In the genomic region with DNA sequence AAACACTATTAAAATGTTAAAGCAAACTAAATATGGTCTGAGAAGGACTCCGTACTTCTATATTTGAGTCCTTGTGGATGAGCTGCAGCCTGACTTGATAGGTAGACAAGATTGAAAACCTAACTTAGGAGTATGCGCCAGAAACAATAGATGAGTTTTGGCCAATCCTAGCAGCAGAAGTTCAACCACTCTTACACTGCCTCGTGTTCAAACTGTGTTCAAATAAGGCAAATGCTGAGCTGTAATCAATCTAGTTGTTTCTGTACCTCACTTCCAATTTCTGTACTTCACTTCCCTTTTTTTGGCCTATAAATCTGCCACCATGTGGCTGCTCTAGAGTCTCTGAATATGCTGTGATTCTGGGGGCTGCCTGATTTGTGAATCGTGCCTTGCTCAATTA, we compare ENCODE assay signal across 11 cellular contexts. TPM values are rescaled to one million over a fixed set of nuclear protein-coding genes. Genes with fewer than 3 reads are reported as not detected.
DNase-seq lines count a peak whose midpoint lies in the region; ATAC-seq and TF ChIP-seq lines count a peak whose summit lies in the region.
"Had no signal": no experiment of that assay in that cellular context is flagged by ENCODE, and none has a peak within 500 bp of the region (broad histone marks: within the 10 kb centered on the region; RNA-seq: fewer than 3 reads in every experiment).

No MANE protein-coding gene starts in this region.

- H3K4me1 Mint-ChIP-seq in nephron = peaks cover under 1% of the 10 kb centered on the region

- H3K9me3 ChIP-seq in breast epithelium = no peaks in the 10 kb centered on the region

- H3K27ac ChIP-seq in breast epithelium = no peak overlapping the region

- no peaks in the 10 kb centered on the region for H3K27me3 ChIP-seq in breast epithelium

- DNase-seq in NOMO-1 treated with DMSO at 0.1 percent for 48 hours (lab: John Stamatoyannopoulos, UW; ENCODE audit: unreplicated experiment) (peak; percentile 91), cerebellar nuclear complex (lab: John Stamatoyannopoulos, UW) (no peak), mucosa of gallbladder (ENCODE audit: low spot score) (no peak), breast epithelium (ENCODE audit: low spot score in 2 of 2) (no peak)
- DNase-seq in activated CD8-positive, alpha-beta memory T cell treated with anti-CD3 and anti-CD28 coated beads, Interleukin-2, amount 50 U/mL, for 48 hours = no peak
- DNase-seq: foreskin fibroblast, nucleus accumbens had no signal

- intact Hi-C loops in breast epithelium (cut with DNase I; ENCODE audit: low total_unique reads) = no loop called here

- H3K27me3 Mint-ChIP-seq in nephron (ENCODE audit: low read depth) = no peaks in the 10 kb centered on the region

- no peak for TF ChIP-seq POLR2A in breast epithelium (IDR thresholded peaks at IDR 0.05)

- H3K9me3 Mint-ChIP-seq in nephron = no peaks in the 10 kb centered on the region
- H3K9me3 Mint-ChIP-seq: T-helper 1 cell treated with Interleukin-12 subunit alpha and Interleukin-12 subunit beta and Interleukin-4 antibody, amounts not matched to agents 30 μg/mL and 1 μg/mL, for 36 hours had no signal

- no peaks in the 10 kb centered on the region for H3K36me3 Mint-ChIP-seq in nephron (ENCODE audit: low read depth)

- H3K4me3 Mint-ChIP-seq in nephron = peak overlapping the region; percentile 19 to 74 (median 67)
- H3K4me3 Mint-ChIP-seq: T-helper 1 cell treated with Interleukin-12 subunit alpha and Interleukin-12 subunit beta and Interleukin-4 antibody, amounts not matched to agents 30 μg/mL and 1 μg/mL, for 36 hours had no signal

- H3K4me1 ChIP-seq in breast epithelium = no peaks in the 10 kb centered on the region

- no peak for TF ChIP-seq CTCF in nephron (IDR thresholded peaks at IDR 0.05; ENCODE audit: unreplicated experiment in 3 of 3)
- TF ChIP-seq CTCF in breast epithelium (IDR thresholded peaks at IDR 0.05) = no peak

- ATAC-seq in GM19035 (IDR thresholded peaks at IDR 0.05; ENCODE audit: unreplicated experiment) = peak; percentile 71
- peak; percentile 91 for ATAC-seq in HG02885 (IDR thresholded peaks at IDR 0.05; ENCODE audit: poor library complexity, unreplicated experiment)

- H3K27ac Mint-ChIP-seq in nephron = peak overlapping the region; percentile 37 to 61 (median 42)
- H3K27ac Mint-ChIP-seq: T-helper 1 cell treated with Interleukin-12 subunit alpha and Interleukin-12 subunit beta and Interleukin-4 antibody, amounts not matched to agents 30 μg/mL and 1 μg/mL, for 36 hours had no signal

- H3K4me3 ChIP-seq in breast epithelium = no peak overlapping the region

- H3K36me3 ChIP-seq in breast epithelium = no peaks in the 10 kb centered on the region

RNA-seq across cellular contexts. Expression of a gene that starts 13.2 kb away (rescaled TPM):
- total RNA-seq in mucosa of gallbladder (190 TPM), breast epithelium (100 to 1,000 TPM; 198 to 375 (median 242) TPM)
